ENCODE assay signal across 16 cellular contexts in genomic region chr14:33707751-33708150, GRCh38.
"Had no signal": no experiment of that assay in that cellular context is flagged by ENCODE, and none has a peak within 500 bp of the region (broad histone marks: within the 10 kb centered on the region; RNA-seq: fewer than 3 reads in every experiment).

No MANE protein-coding gene starts in this region.

- H3K27me3 ChIP-seq: esophagus muscularis mucosa, pancreas, testis had no signal

- H3K9me3 ChIP-seq: esophagus muscularis mucosa, pancreas, testis, upper lobe of right lung had no signal

- ATAC-seq: activated CD8-positive, alpha-beta T cell treated with anti-CD3 and anti-CD28 coated beads, Interleukin-2, amount 10 ng/mL, durations not matched to agents 7 days and 5 days; activated naive CD8-positive, alpha-beta T cell treated with anti-CD3 and anti-CD28 coated beads, Interleukin-2, amount 50 U/mL, for 24 hours; pancreas; upper lobe of right lung had no signal

- H3K27ac Mint-ChIP-seq: activated CD8-positive, alpha-beta T cell treated with anti-CD3 and anti-CD28 coated beads, Interleukin-2, amount 10 ng/mL, durations not matched to agents 7 days and 5 days; activated naive CD8-positive, alpha-beta T cell treated with anti-CD3 and anti-CD28 coated beads, Interleukin-2, amount 50 U/mL, for 24 hours; stimulated activated naive CD8-positive, alpha-beta T cell treated with anti-CD3 and anti-CD28 coated beads, Interleukin-15, Interleukin-2, amounts not matched to agents 100 ng/mL and 50 ng/mL, for 24 hours had no signal

- H3K36me3 ChIP-seq: esophagus muscularis mucosa, pancreas, upper lobe of right lung, WERI-Rb-1 had no signal

- H3K4me1 ChIP-seq: pancreas, testis, upper lobe of right lung had no signal

- H3K4me3 ChIP-seq: esophagus muscularis mucosa, pancreas, testis, upper lobe of right lung had no signal

- H3K9me3 Mint-ChIP-seq: activated naive CD8-positive, alpha-beta T cell treated with anti-CD3 and anti-CD28 coated beads, Interleukin-2, amount 50 U/mL, for 24 hours; nephron; stimulated activated naive CD8-positive, alpha-beta T cell treated with anti-CD3 and anti-CD28 coated beads, Interleukin-15, Interleukin-2, amounts not matched to agents 100 ng/mL and 50 ng/mL, for 24 hours had no signal

- H3K4me1 Mint-ChIP-seq: activated naive CD8-positive, alpha-beta T cell treated with anti-CD3 and anti-CD28 coated beads, Interleukin-2, amount 50 U/mL, for 24 hours; nephron had no signal

- H3K27ac ChIP-seq: esophagus muscularis mucosa, pancreas, testis, upper lobe of right lung, WERI-Rb-1 had no signal

- H3K4me3 Mint-ChIP-seq: activated CD8-positive, alpha-beta T cell treated with anti-CD3 and anti-CD28 coated beads, Interleukin-2, amount 10 ng/mL, durations not matched to agents 7 days and 5 days; activated naive CD8-positive, alpha-beta T cell treated with anti-CD3 and anti-CD28 coated beads, Interleukin-2, amount 50 U/mL, for 24 hours; nephron; stimulated activated naive CD8-positive, alpha-beta T cell treated with anti-CD3 and anti-CD28 coated beads, Interleukin-15, Interleukin-2, amounts not matched to agents 100 ng/mL and 50 ng/mL, for 24 hours had no signal

- DNase-seq: activated CD4-positive, alpha-beta T cell treated with anti-CD3 and anti-CD28 coated beads for 4 hours; activated CD8-positive, alpha-beta T cell treated with anti-CD3 and anti-CD28 coated beads, Interleukin-2, amount 10 ng/mL, durations not matched to agents 7 days and 5 days; activated naive CD4-positive, alpha-beta T cell treated with Interleukin-2 at 50 U/mL for 16 hours; activated naive CD8-positive, alpha-beta T cell treated with anti-CD3 and anti-CD28 coated beads, Interleukin-2, amount 50 U/mL, for 24 hours; cerebellar nuclear complex; foreskin fibroblast; pancreas; stimulated activated CD4-positive, alpha-beta T cell treated with anti-CD3 and anti-CD28 coated beads, Interleukin-15, amount 100 ng/mL, for 24 hours; stimulated activated CD4-positive, alpha-beta T cell treated with anti-CD3 and anti-CD28 coated beads, Interleukin-4, amount 100 ng/mL, for 24 hours; T-helper 9 cell; testis; upper lobe of right lung; WERI-Rb-1 had no signal

- H3K27me3 Mint-ChIP-seq: activated naive CD8-positive, alpha-beta T cell treated with anti-CD3 and anti-CD28 coated beads, Interleukin-2, amount 50 U/mL, for 24 hours had no signal
